8 cellular contexts compared by ENCODE assay signal in genomic region chr14:31420013-31420318, GRCh38. TPM values are rescaled to one million over a fixed set of nuclear protein-coding genes. Genes with fewer than 3 reads are reported as not detected.
DNase-seq lines count a peak whose midpoint lies in the region; ATAC-seq and TF ChIP-seq lines count a peak whose summit lies in the region.

No MANE protein-coding gene starts in this region.

- 0% methylated on average over 27 of the region's 27 CpGs for WGBS in ovary, 3 donors

- H3F3A ChIP-seq in GM23338 (replicated peaks; ENCODE audit: low read depth) (no peaks in the 10 kb centered on the region), Loucy (ENCODE audit: low read depth) (no peaks in the 10 kb centered on the region)

- no peaks in the 10 kb centered on the region for H3K9me3 Mint-ChIP-seq in GM23338
- no peaks in the 10 kb centered on the region for H3K9me3 Mint-ChIP-seq in activated naive CD4-positive, alpha-beta T cell treated with anti-CD3 and anti-CD28 coated beads, Interleukin-2, amount 50 U/mL, for 72 hours

- peak overlapping the region; percentile 90 for H3K27ac Mint-ChIP-seq in GM23338
- H3K27ac Mint-ChIP-seq in activated naive CD4-positive, alpha-beta T cell treated with anti-CD3 and anti-CD28 coated beads, Interleukin-2, amount 50 U/mL, for 72 hours: peak overlapping the region in 1 of 2 donors; percentile 93

- H3K36me3 Mint-ChIP-seq in GM23338 (ENCODE audit: low read depth): no peaks in the 10 kb centered on the region
- peaks cover 0 to 6% of the 10 kb centered on the region in 2 donors for H3K36me3 Mint-ChIP-seq in activated naive CD4-positive, alpha-beta T cell treated with anti-CD3 and anti-CD28 coated beads, Interleukin-2, amount 50 U/mL, for 72 hours

- DNase-seq in NCI-H2081 (lab: John Stamatoyannopoulos, UW) (peak; percentile 16 to 34), NCI-H2081 treated with DMSO at 0.1 percent for 48 hours (lab: John Stamatoyannopoulos, UW) (no peak), GM23338 (ENCODE audit: low spot score) (peak; percentile 77), Right ventricle myocardium inferior (ENCODE audit: missing footprints) (peak; percentile 82), ovary (peak; percentile 43 to 76 (median 62)), NCI-H187 (lab: John Stamatoyannopoulos, UW) (no peak)
- no peak for DNase-seq in activated naive CD4-positive, alpha-beta T cell treated with anti-CD3 and anti-CD28 coated beads, Interleukin-2, amount 50 U/mL, for 72 hours (ENCODE audit: low spot score in 2 of 2)

- no peaks in the 10 kb centered on the region for H3K9me2 ChIP-seq in GM23338 (ENCODE audit: insufficient read depth)
- H3K9me2 ChIP-seq in Loucy (replicated peaks; ENCODE audit: low read depth, low read length): no peaks in the 10 kb centered on the region

- TF ChIP-seq CTCF in GM23338 (conservative IDR thresholded peaks at IDR 0.05; ENCODE audit: low read depth in 2 of 2): no peak
- no peak for TF ChIP-seq CTCF in Loucy (conservative IDR thresholded peaks at IDR 0.05; ENCODE audit: low read length)
- TF ChIP-seq CTCF in ovary (IDR thresholded peaks at IDR 0.05): no peak

- H3K27me3 ChIP-seq in GM23338 (ENCODE audit: insufficient read depth) (no peaks in the 10 kb centered on the region), Loucy (ENCODE audit: insufficient read depth, low read length, poor library complexity, severe bottlenecking) (no peaks in the 10 kb centered on the region), ovary (no peaks in the 10 kb centered on the region)

- no peaks in the 10 kb centered on the region for H3K9me3 ChIP-seq in Loucy (ENCODE audit: insufficient read depth, low read depth, low read length)
- no peaks in the 10 kb centered on the region for H3K9me3 ChIP-seq in ovary

- H3K79me2 ChIP-seq in GM23338 (replicated peaks; ENCODE audit: insufficient read depth): peaks cover 44% of the 10 kb centered on the region
- peaks cover 12% of the 10 kb centered on the region; the same call in 1 of the 2 replicates for H3K79me2 ChIP-seq in Loucy (ENCODE audit: insufficient read depth, low read length)

- H3K4me1 Mint-ChIP-seq in GM23338: peaks cover 11% of the 10 kb centered on the region

- intact Hi-C loops in Right ventricle myocardium inferior (cut with DNase I): loop anchor here (2.0 kb wide), 1 partner anchor 37 kb away; the partner anchor contains the start of gene DTD2
- intact Hi-C loops in ovary (cut with DNase I): no loop called here

- H3K27ac ChIP-seq in GM23338 (ENCODE audit: low read depth) (peak overlapping the region; percentile 76), ovary (peak overlapping the region; percentile 10 to 69)

- peak overlapping the region; percentile 94 for H3K4me3 ChIP-seq in GM23338
- peak overlapping the region; percentile 95 for H3K4me3 ChIP-seq in Loucy (ENCODE audit: low read length, poor library complexity, severe bottlenecking)
- peak overlapping the region; percentile 96 for H3K4me3 ChIP-seq in ovary

- H4K20me1 ChIP-seq in GM23338 (replicated peaks; ENCODE audit: insufficient read depth) (no peaks in the 10 kb centered on the region), Loucy (ENCODE audit: insufficient read depth, low read length, poor library complexity, severe bottlenecking) (no peaks in the 10 kb centered on the region)

- peak overlapping the region; percentile 87 for H3K9ac ChIP-seq in Loucy (ENCODE audit: low read depth, low read length, poor library complexity, severe bottlenecking)

- TF ChIP-seq POLR2A in ovary (IDR thresholded peaks at IDR 0.05): no peak

- ATAC-seq in GM23338: peak; percentile 83
- peak; percentile 10 to 28 for ATAC-seq in activated naive CD4-positive, alpha-beta T cell treated with anti-CD3 and anti-CD28 coated beads, Interleukin-2, amount 50 U/mL, for 72 hours
- ATAC-seq in Right ventricle myocardium inferior: peak; percentile 82

- peak overlapping the region; percentile 93 for H3K4me3 Mint-ChIP-seq in GM23338

- H3K27me3 Mint-ChIP-seq in GM23338 (ENCODE audit: insufficient read depth, low read depth, poor library complexity): peaks cover 2% of the 10 kb centered on the region

- TF ChIP-seq EP300 in ovary (IDR thresholded peaks at IDR 0.05): no peak

- H2AFZ ChIP-seq in GM23338 (peak overlapping the region; percentile 92), Loucy (ENCODE audit: low read length) (peak overlapping the region; percentile 89)

- H3K4me2 ChIP-seq in GM23338 (peak overlapping the region; percentile 87), Loucy (ENCODE audit: low read depth, low read length, poor library complexity, severe bottlenecking) (peak overlapping the region; percentile 92)

- no peaks in the 10 kb centered on the region for H3K36me3 ChIP-seq in GM23338 (ENCODE audit: insufficient read depth)
- H3K36me3 ChIP-seq in Loucy (ENCODE audit: insufficient read depth, low read length): no peaks in the 10 kb centered on the region
- no peaks in the 10 kb centered on the region for H3K36me3 ChIP-seq in ovary

- H3K4me1 ChIP-seq in GM23338 (ENCODE audit: insufficient read depth) (0 out of 2 replicates have a peak, but pooled peaks cover 14% of the 10 kb centered on the region), Loucy (ENCODE audit: insufficient read depth, low read length, poor library complexity, severe bottlenecking) (peaks cover 14% of the 10 kb centered on the region), ovary (ENCODE audit: insufficient read depth) (peaks cover 6% of the 10 kb centered on the region)

TF ChIP-seq in GM23338, 12 proteins besides CTCF, POLR2A, EP300 and RAD21 (continues in another document):
- no peak for TF ChIP-seq EZH2phosphoT487 (IDR thresholded peaks at IDR 0.05; ENCODE audit: unreplicated experiment)
- no peak for TF ChIP-seq POLR2AphosphoS5 (IDR thresholded peaks at IDR 0.05; ENCODE audit: low read depth)
- TF ChIP-seq STAT1 (IDR thresholded peaks at IDR 0.05; ENCODE audit: unreplicated experiment): no peak
- TF ChIP-seq EZH2 (IDR thresholded peaks at IDR 0.05; ENCODE audit: low read depth, unreplicated experiment): no peak
- no peak for TF ChIP-seq ZNF114 (CRISPR knock-in tag; IDR thresholded peaks at IDR 0.05)
- no peak for TF ChIP-seq ETS1 (IDR thresholded peaks at IDR 0.05)
- no peak for TF ChIP-seq NANOG (IDR thresholded peaks at IDR 0.05; ENCODE audit: borderline replicate concordance)
- TF ChIP-seq CREB1 (CRISPR knock-in tag; IDR thresholded peaks at IDR 0.05; ENCODE audit: low read depth): no peak
- TF ChIP-seq ZNF331 (CRISPR knock-in tag; IDR thresholded peaks at IDR 0.05; ENCODE audit: low read depth): no peak

RNA-seq across cellular contexts. Expression of gene HEATR5A, which starts 0.4 kb away (rescaled TPM):
- total RNA-seq in GM23338 (2014; rRNA removed; shearing (Covaris generic)): 21.6 and 25.8 TPM in 2 replicates
- 32.5 and 39.9 TPM in 2 replicates for polyA plus RNA-seq in GM23338 (2016; fragmentation: Nextera tagmentation; extraction: Ambion mirVana)
- 10 to 100 TPM in 1 of 2 donors, 1 to 10 TPM in 1; 9.9 to 12.7 TPM for total RNA-seq in activated naive CD4-positive, alpha-beta T cell treated with anti-CD3 and anti-CD28 coated beads, Interleukin-2, amount 50 U/mL, for 72 hours
- total RNA-seq in Right ventricle myocardium inferior: 48.1 TPM
- 10 to 100 TPM; 14.8 to 32.9 (median 23.5) TPM for total RNA-seq in ovary
- 10 to 100 TPM in 1 of 2 donors, 1 to 10 TPM in 1; 6.2 to 11.9 TPM for polyA plus RNA-seq in ovary

RNA-seq across cellular contexts. Expression of gene DTD2, which starts 37.3 kb away (rescaled TPM):
- 37.5 and 39.0 TPM in 2 replicates for total RNA-seq in GM23338 (2014; rRNA removed; shearing (Covaris generic))
- polyA plus RNA-seq in GM23338 (2016; fragmentation: Nextera tagmentation; extraction: Ambion mirVana) (6.3 and 8.6 TPM in 2 replicates), ovary (10 to 100 TPM; 11.1 to 15.8 TPM)
- 10 to 100 TPM in 1 of 2 donors, 1 to 10 TPM in 1; 8.6 to 22.8 TPM for total RNA-seq in activated naive CD4-positive, alpha-beta T cell treated with anti-CD3 and anti-CD28 coated beads, Interleukin-2, amount 50 U/mL, for 72 hours
- total RNA-seq in Right ventricle myocardium inferior (7.0 TPM), ovary (10 to 100 TPM; 13.0 to 34.1 (median 22.0) TPM)

Comparison
In these comparisons a context has a peak if more than half of its experiments do, and no peak if none do; other contexts are left out.
1. DNase-seq: peak in NCI-H2081 (2 of 2), GM23338 (single experiment), Right ventricle myocardium inferior (single experiment) and ovary (5 of 5); none in NCI-H2081 treated with DMSO at 0.1 percent for 48 hours (single experiment), activated naive CD4-positive, alpha-beta T cell treated with anti-CD3 and anti-CD28 coated beads, Interleukin-2, amount 50 U/mL, for 72 hours (0 of 2) and NCI-H187 (0 of 2).
2. ATAC-seq: peak in every context shown above with its lines; median percentile 83 in GM23338; 82 in Right ventricle myocardium inferior; 19 in activated naive CD4-positive, alpha-beta T cell treated with anti-CD3 and anti-CD28 coated beads, Interleukin-2, amount 50 U/mL, for 72 hours.
3. Peak in every context shown above with its lines, with median percentiles within 50 percentile points of each other: H3K4me3 ChIP-seq.